In genomic region chr15:55879181-55879580, GRCh38 we compare ENCODE assay signal across 17 cellular contexts.
"Had no signal": no experiment of that assay in that cellular context is flagged by ENCODE, and none has a peak within 500 bp of the region (broad histone marks: within the 10 kb centered on the region; RNA-seq: fewer than 3 reads in every experiment).

No MANE protein-coding gene starts in this region.

- H3K36me3 ChIP-seq: adrenal gland, cardiac muscle cell, thyroid gland had no signal

- DNase-seq: activated CD4-positive, alpha-beta T cell treated with anti-CD3 and anti-CD28 coated beads, Interleukin-2, amount 50 U/mL, for 4 hours; activated CD4-positive, CD25-positive, alpha-beta regulatory T cell treated with anti-CD3 and anti-CD28 coated beads, Interleukin-2, amount 50 U/mL, for 72 hours; activated gamma-delta T cell treated with Interleukin-2 at 50 U/mL for 16 hours; adrenal gland; effector memory CD8-positive, alpha-beta T cell; immature natural killer cell; kidney glomerular epithelial cell; left ventricle myocardium superior; occipital lobe; retina; stimulated activated CD8-positive, alpha-beta memory T cell treated with anti-CD3 and anti-CD28 coated beads, Interleukin-4, amount 100 ng/mL, for 48 hours; stimulated activated naive CD4-positive, alpha-beta T cell; T-helper 1 cell; thyroid gland had no signal

- H3K4me1 ChIP-seq: adrenal gland had no signal

- H3K9me3 ChIP-seq: adrenal gland, thyroid gland had no signal

- H3K27ac ChIP-seq: adrenal gland, cardiac muscle cell, thyroid gland, VCaP had no signal

- H3K36me3 Mint-ChIP-seq: activated naive CD4-positive, alpha-beta T cell treated with anti-CD3 and anti-CD28 coated beads, Interleukin-2, amount 50 U/mL, for 72 hours had no signal

- H3K27me3 ChIP-seq: adrenal gland, cardiac muscle cell, thyroid gland had no signal

- H3K4me3 ChIP-seq: adrenal gland, cardiac muscle cell, thyroid gland had no signal

- ATAC-seq: activated naive CD4-positive, alpha-beta T cell treated with anti-CD3 and anti-CD28 coated beads, Interleukin-2, amount 50 U/mL, for 72 hours; effector memory CD8-positive, alpha-beta T cell; left ventricle myocardium superior had no signal

- H3K4me3 Mint-ChIP-seq: effector memory CD8-positive, alpha-beta T cell; immature natural killer cell had no signal

- H3K27ac Mint-ChIP-seq: effector memory CD8-positive, alpha-beta T cell; immature natural killer cell had no signal

- H3K27me3 Mint-ChIP-seq: effector memory CD8-positive, alpha-beta T cell had no signal

- H3K9me3 Mint-ChIP-seq: activated naive CD4-positive, alpha-beta T cell treated with anti-CD3 and anti-CD28 coated beads, Interleukin-2, amount 50 U/mL, for 72 hours; effector memory CD8-positive, alpha-beta T cell; immature natural killer cell had no signal
